13 cellular contexts compared by ENCODE assay signal in genomic region chr20:4905612-4906011, GRCh38.
"Had no signal": no experiment of that assay in that cellular context is flagged by ENCODE, and none has a peak within 500 bp of the region (broad histone marks: within the 10 kb centered on the region; RNA-seq: fewer than 3 reads in every experiment).

No MANE protein-coding gene starts in this region.

- H3K4me3 Mint-ChIP-seq: activated CD4-positive, alpha-beta T cell treated with anti-CD3 and anti-CD28 coated beads for 36 hours; activated T-helper 1 cell treated with anti-CD3 and anti-CD28 coated beads, Interleukin-12 subunit alpha, Interleukin-12 subunit beta, Interleukin-2, Interleukin-4 antibody, amounts not matched to agents 30 ng/mL and 10 ng/mL and 1 ng/mL, durations not matched to agents 14 hours and 24 hours and 36 hours had no signal

- DNase-seq: activated CD4-positive, alpha-beta T cell treated with anti-CD3 and anti-CD28 coated beads for 36 hours; activated CD4-positive, alpha-beta T cell treated with anti-CD3 and anti-CD28 coated beads, Interleukin-2, amount 50 U/mL, for 48 hours; activated gamma-delta T cell treated with Interleukin-2 at 50 U/mL for 16 hours; effector CD4-positive, alpha-beta T cell; occipital lobe; stimulated activated CD4-positive, alpha-beta T cell treated with anti-CD3 and anti-CD28 coated beads, Interleukin-1b, Interleukin-23, amount 100 ng/mL, for 48 hours; stimulated activated CD8-positive, alpha-beta memory T cell treated with anti-CD3 and anti-CD28 coated beads, Interleukin-4, amount 100 ng/mL, for 48 hours; stimulated activated naive CD4-positive, alpha-beta T cell; T1000 had no signal

- H3K27ac Mint-ChIP-seq: activated CD4-positive, alpha-beta T cell treated with anti-CD3 and anti-CD28 coated beads for 36 hours; activated naive CD4-positive, alpha-beta T cell treated with anti-CD3 and anti-CD28 coated beads, Interleukin-2, amount 50 U/mL, for 72 hours; activated T-helper 1 cell treated with anti-CD3 and anti-CD28 coated beads, Interleukin-12 subunit alpha, Interleukin-12 subunit beta, Interleukin-2, Interleukin-4 antibody, amounts not matched to agents 30 ng/mL and 10 ng/mL and 1 ng/mL, durations not matched to agents 14 hours and 24 hours and 36 hours had no signal

- H3K27me3 Mint-ChIP-seq: activated CD4-positive, alpha-beta T cell treated with anti-CD3 and anti-CD28 coated beads for 36 hours had no signal

- H3K4me1 Mint-ChIP-seq: activated CD4-positive, alpha-beta T cell treated with anti-CD3 and anti-CD28 coated beads for 36 hours had no signal

- ATAC-seq: activated CD4-positive, alpha-beta T cell treated with anti-CD3 and anti-CD28 coated beads for 36 hours; activated naive CD4-positive, alpha-beta T cell treated with anti-CD3 and anti-CD28 coated beads, Interleukin-2, amount 50 U/mL, for 72 hours had no signal

- H3K9me3 Mint-ChIP-seq: activated naive CD4-positive, alpha-beta T cell treated with anti-CD3 and anti-CD28 coated beads, Interleukin-2, amount 50 U/mL, for 72 hours; activated T-helper 1 cell treated with anti-CD3 and anti-CD28 coated beads, Interleukin-12 subunit alpha, Interleukin-12 subunit beta, Interleukin-2, Interleukin-4 antibody, amounts not matched to agents 30 ng/mL and 10 ng/mL and 1 ng/mL, durations not matched to agents 14 hours and 24 hours and 36 hours had no signal

- FAIRE-seq: frontal cortex, keratinocyte had no signal
